ENCODE assay signal across 16 cellular contexts in genomic region chr16:58280846-58281301, GRCh38. TPM values are rescaled to one million over a fixed set of nuclear protein-coding genes. Genes with fewer than 3 reads are reported as not detected.
A peak's percentile ranks its signal among the peaks of the same experiment; 100 is the strongest.
DNase-seq lines count a peak whose midpoint lies in the region; ATAC-seq and TF ChIP-seq lines count a peak whose summit lies in the region.
"Had no signal": no experiment of that assay in that cellular context is flagged by ENCODE, and none has a peak within 500 bp of the region (broad histone marks: within the 10 kb centered on the region; RNA-seq: fewer than 3 reads in every experiment).

No MANE protein-coding gene starts in this region.

- CTCF ChIA-PET in mammary epithelial cell (lab: Charles Lee; ENCODE audit: low non-redundant PET): no interaction called here
- CTCF ChIA-PET in Caco-2 (lab: Charles Lee): no interaction called here

- H3K79me2 ChIP-seq in mammary epithelial cell (ENCODE audit: insufficient read depth, low read length) (no peaks in the 10 kb centered on the region), osteoblast (ENCODE audit: insufficient read depth, low read length) (no peaks in the 10 kb centered on the region)

- WGBS in mammary epithelial cell (ENCODE audit: low coverage, missing lambda C conversion rate): 12% methylated on average over 3 of the region's 3 CpGs

- in situ Hi-C loops in mammary epithelial cell (cut with MboI; ENCODE audit: low sequenced_read_pairs in 2 of 2): no loop called here

- peaks cover 6% of the 10 kb centered on the region for H3K27me3 Mint-ChIP-seq in Caco-2 (ENCODE audit: insufficient read depth, unreplicated experiment)

- H3K27ac Mint-ChIP-seq in Caco-2 (ENCODE audit: unreplicated experiment): no peak overlapping the region
- H3K27ac Mint-ChIP-seq: effector memory CD8-positive, alpha-beta T cell; nephron had no signal

- H3K27ac ChIP-seq in mammary epithelial cell (ENCODE audit: insufficient read depth, low read depth, low read length): peak overlapping the region; percentile 85
- peak overlapping the region; percentile 52 for H3K27ac ChIP-seq in osteoblast (ENCODE audit: low read depth, low read length)
- H3K27ac ChIP-seq: heart left ventricle, left lung had no signal

- no peak overlapping the region for H3K4me3 Mint-ChIP-seq in Caco-2 (ENCODE audit: unreplicated experiment)
- H3K4me3 Mint-ChIP-seq: activated T-cell treated with anti-CD3 and anti-CD28 coated beads, Interleukin-2, amount 50 U/mL, for 4 hours; effector memory CD8-positive, alpha-beta T cell; nephron had no signal

- intact Hi-C loops in mammary epithelial cell (cut with micrococcal nuclease): loop anchor here (1.0 to 5.0 kb wide), 3 partner anchors 16 to 44 kb away; a partner anchor contains a TSS
- intact Hi-C loops in Caco-2 (cut with micrococcal nuclease; ENCODE audit: unreplicated experiment): no loop called here

- TF ChIP-seq CTCF in mammary epithelial cell (conservative IDR thresholded peaks at IDR 0.05 in 1 of 2, IDR thresholded peaks at IDR 0.05 in 1 of 2; ENCODE audit: extremely low read depth in 1 of 2, insufficient read depth in 1 of 2, low read depth in 1 of 2, low read length in 2 of 2) (no peak), osteoblast (IDR thresholded peaks at IDR 0.05; ENCODE audit: extremely low read depth, low read depth, low read length) (no peak), Caco-2 (IDR thresholded peaks at IDR 0.05; ENCODE audit: insufficient read depth in 1 of 2, low read depth in 1 of 2, low read length in 1 of 2, severe bottlenecking in 1 of 2, unreplicated experiment in 1 of 2) (no peak)

- H3K4me2 ChIP-seq in mammary epithelial cell (ENCODE audit: insufficient read depth, low read depth, low read length) (peak overlapping the region; percentile 65), osteoblast (ENCODE audit: insufficient read depth, low read length) (peak overlapping the region; percentile 50)

- no peaks in the 10 kb centered on the region for H3K9me3 Mint-ChIP-seq in Caco-2 (ENCODE audit: unreplicated experiment)
- H3K9me3 Mint-ChIP-seq: activated T-cell treated with anti-CD3 and anti-CD28 coated beads, Interleukin-2, amount 50 U/mL, for 4 hours; effector memory CD8-positive, alpha-beta T cell; nephron had no signal

- dilution Hi-C loops in mammary epithelial cell (cut with HindIII; ENCODE audit: low sequenced_read_pairs): no loop called here

- POLR2A ChIA-PET in Caco-2 (lab: Charles Lee): no interaction called here

- H3K4me1 ChIP-seq in mammary epithelial cell (ENCODE audit: insufficient read depth, low read length): peaks cover 19% of the 10 kb centered on the region
- peaks cover 10% of the 10 kb centered on the region for H3K4me1 ChIP-seq in osteoblast (ENCODE audit: insufficient read depth, low read length)
- H3K4me1 ChIP-seq in Caco-2: no peaks in the 10 kb centered on the region
- H3K4me1 ChIP-seq: heart left ventricle, left lung had no signal

- H3K9me3 ChIP-seq in mammary epithelial cell (replicated peaks; ENCODE audit: insufficient read depth, low read length) (no peaks in the 10 kb centered on the region), osteoblast (ENCODE audit: low read depth, low read length) (no peaks in the 10 kb centered on the region), Caco-2 (no peaks in the 10 kb centered on the region)
- H3K9me3 ChIP-seq: heart left ventricle, left lung had no signal

- peak overlapping the region; percentile 85 for H2AFZ ChIP-seq in mammary epithelial cell (ENCODE audit: low read depth, low read length)
- peak overlapping the region; percentile 76 for H2AFZ ChIP-seq in osteoblast (ENCODE audit: low read length)

- H4K20me1 ChIP-seq in mammary epithelial cell (ENCODE audit: insufficient read depth, low read length): no peaks in the 10 kb centered on the region
- H4K20me1 ChIP-seq in osteoblast (ENCODE audit: insufficient read depth, low read length): no peaks in the 10 kb centered on the region

- DNase-seq in EL (peak; percentile 21), M059J (ENCODE audit: low read depth) (peak; percentile 73), mammary epithelial cell (peak; percentile 55), osteoblast (ENCODE audit: insufficient read length, low spot score, missing footprints) (peak; percentile 31), SKM-1 (lab: John Stamatoyannopoulos, UW; ENCODE audit: unreplicated experiment) (no peak), Caco-2 (no peak)
- DNase-seq: activated T-cell treated with anti-CD3 and anti-CD28 coated beads, Interleukin-2, amount 50 U/mL, for 4 hours; amygdala; effector memory CD8-positive, alpha-beta T cell; heart left ventricle; KBM-7; left lung; NCI-H1694 treated with DMSO at 0.1 percent for 48 hours; SW 1271 had no signal

- H3K9ac ChIP-seq in mammary epithelial cell (ENCODE audit: insufficient read depth, low read length): peak overlapping the region; percentile 39

- no peak for ATAC-seq in HG02973 (IDR thresholded peaks at IDR 0.05; ENCODE audit: unreplicated experiment)
- ATAC-seq: activated T-cell treated with anti-CD3 and anti-CD28 coated beads, Interleukin-2, amount 50 U/mL, for 4 hours; effector memory CD8-positive, alpha-beta T cell; heart left ventricle; left lung had no signal

- H3K4me1 Mint-ChIP-seq in Caco-2 (ENCODE audit: low read depth, unreplicated experiment): no peaks in the 10 kb centered on the region
- H3K4me1 Mint-ChIP-seq: nephron had no signal

- no peaks in the 10 kb centered on the region for H3K36me3 ChIP-seq in mammary epithelial cell (ENCODE audit: insufficient read depth, low read length)
- H3K36me3 ChIP-seq in osteoblast (ENCODE audit: insufficient read depth, low read length): no peaks in the 10 kb centered on the region
- H3K36me3 ChIP-seq in Caco-2 (ENCODE audit: control insufficient read depth, insufficient read depth, low read length): no peaks in the 10 kb centered on the region
- H3K36me3 ChIP-seq: heart left ventricle, left lung had no signal

- no peaks in the 10 kb centered on the region for H3K36me3 Mint-ChIP-seq in Caco-2 (ENCODE audit: insufficient read depth, unreplicated experiment)

- BruUV-seq in mammary epithelial cell (replicated peaks; lab: Mats Ljungman, UMichigan) (no TSS peak), Caco-2 (replicated peaks; lab: Mats Ljungman, UMichigan) (no TSS peak)

- H3K27me3 ChIP-seq in mammary epithelial cell (ENCODE audit: insufficient read depth, low read length) (no peaks in the 10 kb centered on the region), osteoblast (ENCODE audit: insufficient read depth, low read length) (no peaks in the 10 kb centered on the region), Caco-2 (replicated peaks; ENCODE audit: control insufficient read depth, insufficient read depth, low read length) (no peaks in the 10 kb centered on the region)
- H3K27me3 ChIP-seq: heart left ventricle, left lung had no signal

- H3K4me3 ChIP-seq in mammary epithelial cell (replicated peaks in 1 of 3; ENCODE audit: insufficient read depth in 1 of 3, low read depth in 2 of 3, low read length in 3 of 3) (peak overlapping the region in 1 of 3 experiments; percentile 11), osteoblast (ENCODE audit: insufficient read depth, low read length) (peak overlapping the region; percentile 15), Caco-2 (ENCODE audit: low read depth, low read length) (no peak overlapping the region)
- H3K4me3 ChIP-seq: heart left ventricle, left lung had no signal

RNA-seq across cellular contexts. Expression of gene PRSS54, which starts 14.0 kb away (rescaled TPM):
- total RNA-seq in M059J (2014; rRNA removed; shearing (Covaris generic)): not detected in 2 replicates
- not detected for total RNA-seq in mammary epithelial cell
- not detected for polyA plus RNA-seq in mammary epithelial cell
- polyA minus RNA-seq in mammary epithelial cell: not detected
- total RNA-seq in osteoblast: not detected in 2 replicates
- total RNA-seq in Caco-2 (2022): not detected in 2 replicates
- total RNA-seq: activated T-cell treated with anti-CD3 and anti-CD28 coated beads, Interleukin-2, amount 50 U/mL, for 4 hours; heart left ventricle; left lung had no signal
- polyA plus RNA-seq: heart left ventricle had no signal

Comparison
In these comparisons a context has a peak if more than half of its experiments do, and no peak if none do; other contexts are left out.
1. DNase-seq: peak in EL (single experiment), M059J (single experiment), mammary epithelial cell (single experiment) and osteoblast (single experiment); none in SKM-1 (single experiment) and Caco-2 (0 of 2).